10 cellular contexts compared by ENCODE assay signal in genomic region chr3:45010718-45011355, GRCh38. TPM values are rescaled to one million over a fixed set of nuclear protein-coding genes. Genes with fewer than 3 reads are reported as not detected.
DNase-seq lines count a peak whose midpoint lies in the region; ATAC-seq, FAIRE-seq and TF ChIP-seq lines count a peak whose summit lies in the region.
"Had no signal": no experiment of that assay in that cellular context is flagged by ENCODE, and none has a peak within 500 bp of the region (broad histone marks: within the 10 kb centered on the region; RNA-seq: fewer than 3 reads in every experiment).

No MANE protein-coding gene starts in this region.

- peak; percentile 78 for FAIRE-seq in keratinocyte (lab: Jason Lieb, UNC)
- FAIRE-seq: pancreas had no signal

- no peak for TF ChIP-seq CTCF in brain microvascular endothelial cell (IDR thresholded peaks at IDR 0.05; ENCODE audit: low read depth, low read length, missing control alignments)
- no peak for TF ChIP-seq CTCF in keratinocyte (optimal IDR thresholded peaks at IDR 0.05 in 1 of 3, IDR thresholded peaks at IDR 0.05 in 1 of 3, conservative IDR thresholded peaks at IDR 0.05 in 1 of 3; ENCODE audit: extremely low read depth in 1 of 3, insufficient read depth in 2 of 3, low read length in 3 of 3)
- TF ChIP-seq CTCF in testis (IDR thresholded peaks at IDR 0.05) = no peak

- H3K27ac ChIP-seq in brain microvascular endothelial cell (peak overlapping the region; percentile 80), keratinocyte (ENCODE audit: control insufficient read depth, insufficient read depth, low read length) (peak overlapping the region; percentile 51), testis (peak overlapping the region; percentile 55 to 72)
- H3K27ac ChIP-seq in CD8-positive, alpha-beta memory T cell (ENCODE audit: low read depth, low read length) = no peak overlapping the region

- no peak for TF ChIP-seq POLR2A in testis (IDR thresholded peaks at IDR 0.05)

- H3K9me3 Mint-ChIP-seq in CD8-positive, alpha-beta memory T cell = no peaks in the 10 kb centered on the region
- H3K9me3 Mint-ChIP-seq: stimulated activated naive CD8-positive, alpha-beta T cell treated with anti-CD3 and anti-CD28 coated beads, Interleukin-15, Interleukin-2, amounts not matched to agents 100 ng/mL and 50 ng/mL, for 24 hours had no signal

- CTCF ChIA-PET in CD8-positive, alpha-beta memory T cell (lab: Charles Lee) = no interaction called here

- H3K36me3 ChIP-seq in brain microvascular endothelial cell (replicated peaks) (peaks cover 12% of the 10 kb centered on the region), keratinocyte (ENCODE audit: control insufficient read depth in 2 of 2, extremely low read depth in 1 of 2, insufficient read depth in 2 of 2, low read length in 2 of 2) (peaks cover 13 to 24% of the 10 kb centered on the region in 2 experiments), testis (ENCODE audit: low read depth, missing control alignments) (no peaks in the 10 kb centered on the region)
- peaks cover 27% of the 10 kb centered on the region for H3K36me3 ChIP-seq in CD8-positive, alpha-beta memory T cell (ENCODE audit: insufficient read depth, low read length)

- H3K4me3 ChIP-seq in brain microvascular endothelial cell (ENCODE audit: low read depth, low read length) (no peak overlapping the region), keratinocyte (ENCODE audit: control insufficient read depth in 2 of 3, extremely low read depth in 1 of 3, insufficient read depth in 2 of 3, low read depth in 1 of 3, low read length in 3 of 3) (no peak overlapping the region), testis (no peak overlapping the region)
- no peak overlapping the region for H3K4me3 ChIP-seq in CD8-positive, alpha-beta memory T cell (ENCODE audit: low read length)
- H3K4me3 ChIP-seq: pancreas had no signal

- no peak overlapping the region for H3K4me3 Mint-ChIP-seq in CD8-positive, alpha-beta memory T cell
- H3K4me3 Mint-ChIP-seq: stimulated activated naive CD8-positive, alpha-beta T cell treated with anti-CD3 and anti-CD28 coated beads, Interleukin-15, Interleukin-2, amounts not matched to agents 100 ng/mL and 50 ng/mL, for 24 hours had no signal

- peaks cover 35% of the 10 kb centered on the region for H3K4me1 ChIP-seq in keratinocyte (ENCODE audit: control insufficient read depth, extremely low read depth, insufficient read depth, low read length)
- peaks cover 33% of the 10 kb centered on the region for H3K4me1 ChIP-seq in testis
- peaks cover 8% of the 10 kb centered on the region for H3K4me1 ChIP-seq in CD8-positive, alpha-beta memory T cell (ENCODE audit: insufficient read depth, low read length)
- H3K4me1 ChIP-seq: pancreas had no signal

- no peaks in the 10 kb centered on the region for H3K79me2 ChIP-seq in keratinocyte (ENCODE audit: control insufficient read depth, insufficient read depth, low read length)

- H4K20me1 ChIP-seq in keratinocyte (ENCODE audit: control insufficient read depth, extremely low read depth, insufficient read depth, low read length) = no peaks in the 10 kb centered on the region

- dilution Hi-C loops in keratinocyte (cut with MboI; ENCODE audit: extremely low pct_ligation_motif_present, low sequenced_read_pairs) = no loop called here

- H3K36me3 Mint-ChIP-seq in CD8-positive, alpha-beta memory T cell = peaks cover 7 to 71% (median 15%) of the 10 kb centered on the region in 3 donors

- no peak for ATAC-seq in GM19452 (IDR thresholded peaks at IDR 0.05; ENCODE audit: unreplicated experiment)

- H3K4me1 Mint-ChIP-seq in CD8-positive, alpha-beta memory T cell = peaks cover under 1 to 11% (median 6%) of the 10 kb centered on the region in 3 donors

- peak overlapping the region; percentile 29 for H3K4me2 ChIP-seq in keratinocyte (ENCODE audit: control insufficient read depth, extremely low read depth, insufficient read depth, low read depth, low read length)

- intact Hi-C loops in testis (cut with DNase I; ENCODE audit: low total_unique reads) = no loop called here

- no peaks in the 10 kb centered on the region for H3K27me3 ChIP-seq in brain microvascular endothelial cell (replicated peaks)
- no peaks in the 10 kb centered on the region for H3K27me3 ChIP-seq in keratinocyte (ENCODE audit: control insufficient read depth, extremely low read depth, insufficient read depth, low read length)
- no peaks in the 10 kb centered on the region for H3K27me3 ChIP-seq in testis
- H3K27me3 ChIP-seq in CD8-positive, alpha-beta memory T cell (ENCODE audit: insufficient read depth, low read length, poor library complexity, severe bottlenecking) = no peaks in the 10 kb centered on the region
- H3K27me3 ChIP-seq: pancreas had no signal

- POLR2A ChIA-PET in CD8-positive, alpha-beta memory T cell (lab: Charles Lee) = no interaction called here

- WGBS in testis, 2 donors = 28 to 36% methylated on average over 3 of the region's 3 CpGs

- H3K27me3 Mint-ChIP-seq in CD8-positive, alpha-beta memory T cell = no peaks in the 10 kb centered on the region
- H3K27me3 Mint-ChIP-seq: stimulated activated naive CD8-positive, alpha-beta T cell treated with anti-CD3 and anti-CD28 coated beads, Interleukin-15, Interleukin-2, amounts not matched to agents 100 ng/mL and 50 ng/mL, for 24 hours had no signal

- DNase-seq in HS-27A (ENCODE audit: low read depth) = peak; percentile 68
- no peak for DNase-seq in brain microvascular endothelial cell
- peak; percentile 88 for DNase-seq in keratinocyte (ENCODE audit: low read depth, low spot score)
- no peak for DNase-seq in testis
- DNase-seq in NCI-H1436 treated with DMSO at 0.1 percent for 48 hours (lab: John Stamatoyannopoulos, UW) = no peak
- DNase-seq in CD8-positive, alpha-beta memory T cell = no peak
- no peak for DNase-seq in DMS153 treated with DMSO at 0.1 percent for 48 hours (lab: John Stamatoyannopoulos, UW; ENCODE audit: unreplicated experiment)
- DNase-seq: pancreas had no signal

- in situ Hi-C loops in brain microvascular endothelial cell (cut with HindIII; ENCODE audit: low pct_ligation_motif_present, low sequenced_read_pairs) = no loop called here

- no peak overlapping the region for H3K9ac ChIP-seq in keratinocyte (ENCODE audit: control insufficient read depth, extremely low read depth, insufficient read depth, low read length)

- H3K9me1 ChIP-seq in keratinocyte (ENCODE audit: control insufficient read depth, extremely low read depth, insufficient read depth, low read length) = no peaks in the 10 kb centered on the region

- H3K9me3 ChIP-seq in keratinocyte (ENCODE audit: control insufficient read depth, low read depth, low read length) (no peaks in the 10 kb centered on the region), testis (no peaks in the 10 kb centered on the region)
- H3K9me3 ChIP-seq in CD8-positive, alpha-beta memory T cell (ENCODE audit: low read length) = no peaks in the 10 kb centered on the region
- H3K9me3 ChIP-seq: pancreas had no signal

- H2AFZ ChIP-seq in keratinocyte (ENCODE audit: control insufficient read depth, low read length) = no peak overlapping the region

- H3K27ac Mint-ChIP-seq in CD8-positive, alpha-beta memory T cell = peak overlapping the region in 1 of 8 donors; percentile 51
- H3K27ac Mint-ChIP-seq: stimulated activated naive CD8-positive, alpha-beta T cell treated with anti-CD3 and anti-CD28 coated beads, Interleukin-15, Interleukin-2, amounts not matched to agents 100 ng/mL and 50 ng/mL, for 24 hours had no signal

RNA-seq across cellular contexts. Expression of gene CLEC3B, which starts 15.3 kb away (rescaled TPM):
- polyA plus RNA-seq in keratinocyte (0.08 TPM in 1 of 3 replicates, not detected in the others), testis (ENCODE audit: insufficient read depth, low read depth, low replicate concordance) (198 TPM)
- polyA plus RNA-seq in keratinocyte (2011; ENCODE audit: low read depth) = not detected
- not detected in 2 replicates for polyA plus RNA-seq in keratinocyte (2011; cell fraction: cytosol; rRNA removed)
- polyA plus RNA-seq in keratinocyte (2011; cell fraction: nucleus; rRNA removed) = 0.16 TPM in 1 of 2 replicates, not detected in the other
- not detected in 2 replicates for polyA plus RNA-seq in keratinocyte (2012; ENCODE audit: low replicate concordance)
- polyA minus RNA-seq in keratinocyte = 0.20 TPM in 1 of 3 replicates, not detected in the others
- not detected for polyA minus RNA-seq in keratinocyte (2011; cell fraction: cytosol; rRNA and poly(A)+ RNA removed)
- polyA minus RNA-seq in keratinocyte (2011; cell fraction: nucleus; rRNA and poly(A)+ RNA removed) = 0.63 TPM in 1 of 2 replicates, not detected in the other
- 10 to 100 TPM; 86.6 to 88.8 TPM for total RNA-seq in testis
- under 1 TPM in 1 of 2 experiments, not detected in 1; 0.24 TPM for total RNA-seq in CD8-positive, alpha-beta memory T cell
- polyA plus RNA-seq in CD8-positive, alpha-beta memory T cell = not detected

RNA-seq across cellular contexts. Expression of gene EXOSC7, which starts 34.8 kb away (rescaled TPM):
- polyA plus RNA-seq in keratinocyte = 75.9 to 94.4 TPM (median 89.3 TPM) in 3 replicates
- polyA plus RNA-seq in keratinocyte (2011; ENCODE audit: low read depth) = 52.6 TPM
- polyA plus RNA-seq in keratinocyte (2011; cell fraction: cytosol; rRNA removed) = 58.5 and 64.7 TPM in 2 replicates
- 63.5 and 83.2 TPM in 2 replicates for polyA plus RNA-seq in keratinocyte (2011; cell fraction: nucleus; rRNA removed)
- 77.0 and 80.2 TPM in 2 replicates for polyA plus RNA-seq in keratinocyte (2012; ENCODE audit: low replicate concordance)
- polyA minus RNA-seq in keratinocyte = 17.1 to 49.2 TPM (median 30.2 TPM) in 3 replicates
- 21.9 TPM for polyA minus RNA-seq in keratinocyte (2011; cell fraction: cytosol; rRNA and poly(A)+ RNA removed)
- polyA minus RNA-seq in keratinocyte (2011; cell fraction: nucleus; rRNA and poly(A)+ RNA removed) = 19.9 and 28.8 TPM in 2 replicates
- 10 to 100 TPM; 66.3 to 71.5 TPM for total RNA-seq in testis
- 63.3 TPM for polyA plus RNA-seq in testis (ENCODE audit: insufficient read depth, low read depth, low replicate concordance)
- total RNA-seq in CD8-positive, alpha-beta memory T cell = 10 to 100 TPM; 86.4 to 89.6 TPM
- polyA plus RNA-seq in CD8-positive, alpha-beta memory T cell = 42.1 TPM

RNA-seq across cellular contexts. Expression of gene ZDHHC3, which starts 34.9 kb away (rescaled TPM):
- polyA plus RNA-seq in keratinocyte = 151 to 203 TPM (median 162 TPM) in 3 replicates
- 50.8 TPM for polyA plus RNA-seq in keratinocyte (2011; ENCODE audit: low read depth)
- polyA plus RNA-seq in keratinocyte (2011; cell fraction: cytosol; rRNA removed) = 193 and 216 TPM in 2 replicates
- polyA plus RNA-seq in keratinocyte (2011; cell fraction: nucleus; rRNA removed) = 123 and 154 TPM in 2 replicates
- polyA plus RNA-seq in keratinocyte (2012; ENCODE audit: low replicate concordance) = 68.9 and 89.7 TPM in 2 replicates
- polyA minus RNA-seq in keratinocyte = 381 to 451 TPM (median 383 TPM) in 3 replicates
- polyA minus RNA-seq in keratinocyte (2011; cell fraction: cytosol; rRNA and poly(A)+ RNA removed) = 123 TPM
- 61.2 and 113 TPM in 2 replicates for polyA minus RNA-seq in keratinocyte (2011; cell fraction: nucleus; rRNA and poly(A)+ RNA removed)
- 100 to 1,000 TPM; 122 to 164 TPM for total RNA-seq in testis
- 248 TPM for polyA plus RNA-seq in testis (ENCODE audit: insufficient read depth, low read depth, low replicate concordance)
- 10 to 100 TPM; 40.9 to 41.8 TPM for total RNA-seq in CD8-positive, alpha-beta memory T cell
- 46.3 TPM for polyA plus RNA-seq in CD8-positive, alpha-beta memory T cell

Comparison
In these comparisons a context has a peak if more than half of its experiments do, and no peak if none do; other contexts are left out.
1. DNase-seq: peak in HS-27A (single experiment) and keratinocyte (single experiment); none in brain microvascular endothelial cell (single experiment), testis (single experiment), NCI-H1436 treated with DMSO at 0.1 percent for 48 hours (single experiment), CD8-positive, alpha-beta memory T cell (0 of 5) and DMS153 treated with DMSO at 0.1 percent for 48 hours (single experiment).
2. RNA of gene CLEC3B, which starts 15.3 kb away (polyA plus RNA-seq): 198 TPM in testis (single experiment); not detected in CD8-positive, alpha-beta memory T cell (single experiment) and 0.08 to 0.16 TPM in keratinocyte; every median in the first group is over 100 times any median in the second.